10 cellular contexts compared by ENCODE assay signal in the genomic region with DNA sequence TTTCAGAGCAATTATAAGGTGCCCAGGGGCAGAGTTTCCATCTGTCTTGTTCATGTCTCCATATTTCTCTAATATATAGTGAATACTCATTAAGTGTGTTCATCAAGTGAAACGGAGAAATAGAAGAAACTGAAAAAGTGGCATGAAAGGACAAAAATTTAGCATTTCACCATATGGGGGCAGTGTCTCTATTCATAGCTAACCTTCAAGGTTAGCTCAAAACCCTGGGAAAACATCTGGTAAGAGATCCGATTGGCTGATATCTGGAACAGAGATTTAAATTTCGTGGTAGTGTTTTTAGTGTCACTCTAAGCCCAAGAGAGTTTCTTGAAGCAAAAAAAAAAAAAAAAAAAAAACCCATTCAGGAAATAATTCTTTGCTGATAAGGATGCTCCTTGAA.
DNase-seq lines count a peak whose midpoint lies in the region; ATAC-seq and TF ChIP-seq lines count a peak whose summit lies in the region.
"Had no signal": no experiment of that assay in that cellular context is flagged by ENCODE, and none has a peak within 500 bp of the region (broad histone marks: within the 10 kb centered on the region; RNA-seq: fewer than 3 reads in every experiment).

No MANE protein-coding gene starts in this region.

- H3K9me3 ChIP-seq in AG04450 (ENCODE audit: control insufficient read depth, insufficient read depth, low read length) (no peaks in the 10 kb centered on the region), Panc1 (ENCODE audit: control insufficient read depth, insufficient read depth, low read depth, low read length) (no peaks in the 10 kb centered on the region)

- no TSS peak for BruUV-seq in Panc1 (replicated peaks; lab: Mats Ljungman, UMichigan)

- DNase-seq in AG04450 (ENCODE audit: low read depth, low spot score) (no peak), Panc1 (ENCODE audit: low read depth, low spot score) (no peak), epithelial cell of proximal tubule (ENCODE audit: low read depth) (no peak), GM19240 (ENCODE audit: insufficient read length, low spot score) (no peak)
- no peak for DNase-seq in stimulated activated CD4-positive, alpha-beta T cell treated with anti-CD3 and anti-CD28 coated beads, Interleukin-2, amount 100 ng/mL, for 24 hours
- DNase-seq: NCI-H1092 had no signal

- in situ Hi-C loops in Panc1 (cut with HindIII; ENCODE audit: low pct_unique_long_range_greater_than_20kb, low sequenced_read_pairs) = no loop called here

- CTCF ChIA-PET in AG04450 (lab: Charles Lee) = interaction anchor here (0.6 to 8.5 kb wide), 36 partner anchors 9 to 856 kb away, joined by 3 to 96 read pairs (median 4); no protein-coding TSS in a partner anchor
- CTCF ChIA-PET in Panc1 (lab: Charles Lee) = interaction anchor here (0.7 kb wide), 1 partner anchor 72 kb away, joined by 15 read pairs; no protein-coding TSS in a partner anchor

- intact Hi-C loops in Panc1 (cut with micrococcal nuclease; ENCODE audit: unreplicated experiment) = no loop called here

- H3K27ac ChIP-seq in AG04450 (ENCODE audit: low read depth, low read length) (no peak overlapping the region), Panc1 (ENCODE audit: low read length) (no peak overlapping the region)

- peak; percentile 59 for TF ChIP-seq CTCF in AG04450 (IDR thresholded peaks at IDR 0.05; ENCODE audit: low read depth, low read length)
- peak; percentile 49; the same call in 2 of the 3 replicates for TF ChIP-seq CTCF in GM12872 (IDR thresholded peaks at IDR 0.05; ENCODE audit: insufficient read depth, low read depth, low read length)
- peak; percentile 16; the same call in 1 of the 2 replicates for TF ChIP-seq CTCF in Panc1 (IDR thresholded peaks at IDR 0.05)
- peak; percentile 63 for TF ChIP-seq CTCF in epithelial cell of proximal tubule (conservative IDR thresholded peaks at IDR 0.05; ENCODE audit: low read depth, low read length)

- POLR2A ChIA-PET in AG04450 (lab: Yijun Ruan, JAX) (no interaction called here), Panc1 (lab: Charles Lee) (no interaction called here)

- H3K4me3 ChIP-seq in AG04450 (ENCODE audit: low read depth, low read length) = no peak overlapping the region
- no peak overlapping the region for H3K4me3 ChIP-seq in Panc1 (ENCODE audit: low read depth in 2 of 2, low read length in 2 of 2)
- H3K4me3 ChIP-seq in epithelial cell of proximal tubule (ENCODE audit: low read depth, low read length) = no peak overlapping the region
- H3K4me3 ChIP-seq: lung had no signal

- ATAC-seq in Panc1 = no peak
- no peak for ATAC-seq in HG03196 (IDR thresholded peaks at IDR 0.05; ENCODE audit: unreplicated experiment)
- ATAC-seq in HG03159 (IDR thresholded peaks at IDR 0.05; ENCODE audit: unreplicated experiment) = no peak

- H3K27me3 ChIP-seq in AG04450 (ENCODE audit: control insufficient read depth, insufficient read depth, low read length) = no peaks in the 10 kb centered on the region
- no peaks in the 10 kb centered on the region for H3K27me3 ChIP-seq in Panc1 (ENCODE audit: control insufficient read depth, insufficient read depth, low read length)

- H3K4me1 ChIP-seq in Panc1 (ENCODE audit: control insufficient read depth, insufficient read depth, low read length) = no peaks in the 10 kb centered on the region

- no peaks in the 10 kb centered on the region for H3K36me3 ChIP-seq in Panc1 (ENCODE audit: control insufficient read depth, insufficient read depth, low read length)
